Comparison of ENCODE assay signal across 11 cellular contexts in the genomic region with DNA sequence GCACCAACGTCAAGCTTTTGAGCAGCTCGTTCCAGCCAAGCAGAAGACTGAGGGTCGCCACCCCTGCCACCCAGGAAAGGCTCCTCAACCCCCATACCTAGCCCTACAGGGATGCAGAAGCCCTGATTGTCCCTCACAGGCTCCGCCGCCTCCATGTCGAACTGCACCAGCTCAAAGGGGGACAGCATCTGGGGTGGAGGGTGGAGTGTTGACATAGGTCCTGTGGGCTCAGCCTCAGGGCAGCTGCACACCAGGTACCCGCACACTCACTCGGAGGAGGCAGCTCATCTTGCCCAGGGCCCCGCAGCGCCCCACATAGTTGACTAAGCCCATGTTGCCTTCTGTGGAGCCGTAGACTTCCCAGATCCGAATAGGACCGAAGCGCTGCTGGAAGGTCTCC. TPM values are rescaled to one million over a fixed set of nuclear protein-coding genes. Genes with fewer than 3 reads are reported as not detected.
DNase-seq lines count a peak whose midpoint lies in the region; ATAC-seq and TF ChIP-seq lines count a peak whose summit lies in the region.
"Had no signal": no experiment of that assay in that cellular context is flagged by ENCODE, and none has a peak within 500 bp of the region (broad histone marks: within the 10 kb centered on the region; RNA-seq: fewer than 3 reads in every experiment).

No MANE protein-coding gene starts in this region.

- no peak overlapping the region for H3K9ac ChIP-seq in duodenal mucosa (ENCODE audit: low read depth in 1 of 2, low read length in 2 of 2)

- peak overlapping the region; percentile 81 for H3K4me3 Mint-ChIP-seq in activated CD4-positive, alpha-beta T cell treated with anti-CD3 and anti-CD28 coated beads for 36 hours

- no peaks in the 10 kb centered on the region for H3K9me3 ChIP-seq in duodenal mucosa (ENCODE audit: control insufficient read depth in 1 of 2, low read length in 2 of 2)
- no peaks in the 10 kb centered on the region for H3K9me3 ChIP-seq in prostate gland
- H3K9me3 ChIP-seq: transverse colon had no signal

- no peak for TF ChIP-seq POLR2A in prostate gland (IDR thresholded peaks at IDR 0.05)

- H3K36me3 ChIP-seq in duodenal mucosa (ENCODE audit: control insufficient read depth in 1 of 2, insufficient read depth in 2 of 2, low read length in 2 of 2) = no peaks in the 10 kb centered on the region
- H3K36me3 ChIP-seq in prostate gland = no peaks in the 10 kb centered on the region
- H3K36me3 ChIP-seq: transverse colon had no signal

- H3K4me1 Mint-ChIP-seq in activated CD4-positive, alpha-beta T cell treated with anti-CD3 and anti-CD28 coated beads for 36 hours = peaks cover 19% of the 10 kb centered on the region

- no peak overlapping the region for H3K27ac ChIP-seq in duodenal mucosa (ENCODE audit: low read depth, low read length)
- no peak overlapping the region for H3K27ac ChIP-seq in prostate gland

- no peak overlapping the region for H3K27ac Mint-ChIP-seq in activated CD4-positive, alpha-beta T cell treated with anti-CD3 and anti-CD28 coated beads for 36 hours

- CTCF ChIA-PET in activated CD4-positive, alpha-beta T cell treated with anti-CD3 and anti-CD28 coated beads for 36 hours (lab: Charles Lee) = interaction anchor here (1.1 to 2.1 kb wide), 3 partner anchors 14 to 169 kb away, joined by 5 to 8 read pairs (median 5); partner anchors contain the start of gene ZBTB45

- H3K27me3 ChIP-seq in duodenal mucosa (ENCODE audit: control insufficient read depth in 1 of 2, insufficient read depth in 2 of 2, low read length in 2 of 2) (no peaks in the 10 kb centered on the region), prostate gland (replicated peaks; ENCODE audit: insufficient read depth) (no peaks in the 10 kb centered on the region)
- H3K27me3 ChIP-seq: transverse colon had no signal

- H3K4me1 ChIP-seq in duodenal mucosa (ENCODE audit: control insufficient read depth in 1 of 2, insufficient read depth in 2 of 2, low read length in 2 of 2) = peaks cover 8 to 17% of the 10 kb centered on the region in 2 donors
- no peaks in the 10 kb centered on the region for H3K4me1 ChIP-seq in prostate gland (replicated peaks)

- DNase-seq in activated CD4-positive, alpha-beta T cell treated with anti-CD3 and anti-CD28 coated beads for 36 hours = no peak
- no peak for DNase-seq in activated CD4-positive, alpha-beta T cell treated with anti-CD3 and anti-CD28 coated beads for 1 hour
- DNase-seq in prostate gland (ENCODE audit: low spot score) (no peak), NOMO-1 (lab: John Stamatoyannopoulos, UW; ENCODE audit: unreplicated experiment in 2 of 2) (no peak), NCI-H2227 (lab: John Stamatoyannopoulos, UW; ENCODE audit: unreplicated experiment) (no peak)
- DNase-seq: activated B cell treated with CpG ODN at 0.5 μM for 24 hours; effector memory CD4-positive, alpha-beta T cell; NCI-H345; posterior cingulate gyrus; transverse colon had no signal

- ATAC-seq in activated CD4-positive, alpha-beta T cell treated with anti-CD3 and anti-CD28 coated beads for 36 hours = no peak

- peaks cover 5% of the 10 kb centered on the region for H3K9me3 Mint-ChIP-seq in activated CD4-positive, alpha-beta T cell treated with anti-CD3 and anti-CD28 coated beads for 36 hours (ENCODE audit: low read depth)

- TF ChIP-seq CTCF in prostate gland (IDR thresholded peaks at IDR 0.05) = no peak

- POLR2A ChIA-PET in activated CD4-positive, alpha-beta T cell treated with anti-CD3 and anti-CD28 coated beads for 36 hours (lab: Charles Lee) = interaction anchor here (1.1 to 1.3 kb wide), 2 partner anchors 14 to 20 kb away, joined by 3 to 8 read pairs; partner anchors contain the start of gene ZBTB45

- 92% methylated on average over 8 of the region's 14 CpGs for WGBS in prostate gland

- H3K36me3 Mint-ChIP-seq in activated CD4-positive, alpha-beta T cell treated with anti-CD3 and anti-CD28 coated beads for 36 hours (ENCODE audit: low read depth) = peaks cover 3% of the 10 kb centered on the region

- H3K4me3 ChIP-seq in duodenal mucosa (ENCODE audit: low read depth in 1 of 2, low read length in 2 of 2) = peak overlapping the region; percentile 70 to 74
- peak overlapping the region; percentile 39 to 46 for H3K4me3 ChIP-seq in prostate gland

- no peaks in the 10 kb centered on the region for H3K27me3 Mint-ChIP-seq in activated CD4-positive, alpha-beta T cell treated with anti-CD3 and anti-CD28 coated beads for 36 hours
- H3K27me3 Mint-ChIP-seq: activated B cell treated with CpG ODN at 0.5 μM for 24 hours had no signal

- intact Hi-C loops in activated CD4-positive, alpha-beta T cell treated with anti-CD3 and anti-CD28 coated beads for 36 hours (cut with DNase I, micrococcal nuclease) = no loop called here
- intact Hi-C loops in prostate gland (cut with DNase I) = no loop called here

RNA-seq across cellular contexts. Expression of gene SLC27A5, which starts 11.6 kb away (rescaled TPM):
- 10 to 100 TPM in 1 of 2 experiments, 1 to 10 TPM in 1; 8.9 to 19.5 TPM for total RNA-seq in activated CD4-positive, alpha-beta T cell treated with anti-CD3 and anti-CD28 coated beads for 36 hours
- 10 to 100 TPM in 1 of 2 donors, 1 to 10 TPM in 1; 6.6 to 20.7 TPM for total RNA-seq in prostate gland

RNA-seq across cellular contexts. Expression of gene ZBTB45, which starts 19.4 kb away (rescaled TPM):
- total RNA-seq in activated CD4-positive, alpha-beta T cell treated with anti-CD3 and anti-CD28 coated beads for 36 hours = 10 to 100 TPM; 10.1 to 11.1 TPM
- total RNA-seq in prostate gland = 10 to 100 TPM; 22.0 to 24.0 TPM

RNA-seq across cellular contexts. Expression of gene ZNF446, which starts 24.1 kb away (rescaled TPM):
- 1 to 10 TPM; 4.2 to 4.7 TPM for total RNA-seq in activated CD4-positive, alpha-beta T cell treated with anti-CD3 and anti-CD28 coated beads for 36 hours
- total RNA-seq in prostate gland = 10 to 100 TPM; 37.8 to 38.0 TPM

RNA-seq across cellular contexts. Expression of gene ZNF324, which starts 33.4 kb away (rescaled TPM):
- total RNA-seq in activated CD4-positive, alpha-beta T cell treated with anti-CD3 and anti-CD28 coated beads for 36 hours = 1 to 10 TPM; 4.7 to 7.5 TPM
- 10 to 100 TPM; 22.9 to 27.1 TPM for total RNA-seq in prostate gland

RNA-seq across cellular contexts. Expression of gene TRIM28, which starts 43.6 kb away (rescaled TPM):
- 100 to 1,000 TPM; 481 to 758 TPM for total RNA-seq in activated CD4-positive, alpha-beta T cell treated with anti-CD3 and anti-CD28 coated beads for 36 hours
- total RNA-seq in prostate gland = 100 to 1,000 TPM; 237 to 374 TPM

Comparison
In these comparisons a context has a peak if more than half of its experiments do, and no peak if none do; other contexts are left out.
1. RNA of gene ZNF446, which starts 24.1 kb away (total RNA-seq): 37.8 to 38.0 TPM in prostate gland; 4.2 to 4.7 TPM in activated CD4-positive, alpha-beta T cell treated with anti-CD3 and anti-CD28 coated beads for 36 hours; every median in the first group is over 4 times any median in the second.